Comparison of ENCODE assay signal across 14 cellular contexts in genomic region chr1:8127201-8127641, GRCh38.
DNase-seq lines count a peak whose midpoint lies in the region; FAIRE-seq and TF ChIP-seq lines count a peak whose summit lies in the region.
"Had no signal": no experiment of that assay in that cellular context is flagged by ENCODE, and none has a peak within 500 bp of the region (broad histone marks: within the 10 kb centered on the region; RNA-seq: fewer than 3 reads in every experiment).

No MANE protein-coding gene starts in this region.

- peak overlapping the region in 2 of 4 donors; percentile 38 to 62 for H3K27ac ChIP-seq in tibial nerve

- H3K36me3 Mint-ChIP-seq in mesothelial cell of epicardium: peaks cover 22% of the 10 kb centered on the region
- H3K36me3 Mint-ChIP-seq in activated CD4-positive, alpha-beta memory T cell treated with anti-CD3 and anti-CD28 coated beads for 36 hours: no peaks in the 10 kb centered on the region
- H3K36me3 Mint-ChIP-seq: stimulated activated memory B cell treated with anti-CD40 and anti-IgM and Interleukin-4, amounts not matched to agents 10 μg/mL and 1 μg/mL and 100 μg/mL, for 72 hours had no signal

- TF ChIP-seq CTCF in choroid plexus epithelial cell (conservative IDR thresholded peaks at IDR 0.05; ENCODE audit: low read depth, low read length) (no peak), mesothelial cell of epicardium (IDR thresholded peaks at IDR 0.05; ENCODE audit: unreplicated experiment) (no peak), tibial nerve (IDR thresholded peaks at IDR 0.05) (no peak)

- TF ChIP-seq POLR2A in tibial nerve (IDR thresholded peaks at IDR 0.05): no peak

- H3K9me3 Mint-ChIP-seq in mesothelial cell of epicardium: peaks cover 26% of the 10 kb centered on the region
- H3K9me3 Mint-ChIP-seq in activated CD4-positive, alpha-beta memory T cell treated with anti-CD3 and anti-CD28 coated beads for 36 hours: peaks cover 8% of the 10 kb centered on the region

- peaks cover 0 to 7% (median 4%) of the 10 kb centered on the region in 4 donors for H3K4me1 ChIP-seq in tibial nerve

- H3K4me1 Mint-ChIP-seq in mesothelial cell of epicardium: peaks cover 21% of the 10 kb centered on the region
- H3K4me1 Mint-ChIP-seq in activated CD4-positive, alpha-beta memory T cell treated with anti-CD3 and anti-CD28 coated beads for 36 hours (ENCODE audit: low read depth): no peaks in the 10 kb centered on the region

- no peaks in the 10 kb centered on the region for H3K27me3 ChIP-seq in tibial nerve

- WGBS in tibial nerve, 2 donors: 74 to 75% methylated on average over 3 of the region's 3 CpGs

- H3K4me3 ChIP-seq in choroid plexus epithelial cell (ENCODE audit: low read depth, low read length): no peak overlapping the region
- no peak overlapping the region for H3K4me3 ChIP-seq in tibial nerve

- H3K27me3 Mint-ChIP-seq in mesothelial cell of epicardium (ENCODE audit: low read depth): no peaks in the 10 kb centered on the region
- H3K27me3 Mint-ChIP-seq in activated CD4-positive, alpha-beta memory T cell treated with anti-CD3 and anti-CD28 coated beads for 36 hours: peaks cover 2% of the 10 kb centered on the region

- TF ChIP-seq EP300 in tibial nerve (IDR thresholded peaks at IDR 0.05): peak; percentile 16 to 57

- H3K36me3 ChIP-seq in tibial nerve: no peaks in the 10 kb centered on the region

- intact Hi-C loops in activated CD4-positive, alpha-beta memory T cell treated with anti-CD3 and anti-CD28 coated beads for 36 hours (cut with micrococcal nuclease): no loop called here

- CTCF ChIA-PET in activated CD4-positive, alpha-beta memory T cell treated with anti-CD3 and anti-CD28 coated beads for 36 hours (lab: Charles Lee): interaction anchor here (0.7 kb wide), 1 partner anchor 382 kb away, joined by 3 read pairs; no protein-coding TSS in a partner anchor

- H3K27ac Mint-ChIP-seq in mesothelial cell of epicardium: peak overlapping the region; percentile 74
- H3K27ac Mint-ChIP-seq in activated CD4-positive, alpha-beta memory T cell treated with anti-CD3 and anti-CD28 coated beads for 36 hours: no peak overlapping the region
- H3K27ac Mint-ChIP-seq: activated CD8-positive, alpha-beta T cell treated with anti-CD3 and anti-CD28 coated beads, Interleukin-2, amount 10 ng/mL, durations not matched to agents 7 days and 5 days; stimulated activated memory B cell treated with anti-CD40 and anti-IgM and Interleukin-4, amounts not matched to agents 10 μg/mL and 1 μg/mL and 100 μg/mL, for 72 hours had no signal

- DNase-seq in NOMO-1 (lab: John Stamatoyannopoulos, UW; ENCODE audit: unreplicated experiment in 2 of 2) (peak; percentile 33 to 78), choroid plexus epithelial cell (ENCODE audit: low read depth) (peak; percentile 72), mesothelial cell of epicardium (ENCODE audit: low spot score in 2 of 2, unreplicated experiment in 2 of 2) (no peak), tibial nerve (ENCODE audit: low spot score in 2 of 2) (peak in 1 of 2 donors; percentile 43), GM19239 (ENCODE audit: insufficient read length, low spot score) (no peak), NCI-H82 (lab: John Stamatoyannopoulos, UW) (no peak)
- DNase-seq in activated CD4-positive, alpha-beta memory T cell treated with anti-CD3 and anti-CD28 coated beads for 36 hours: no peak
- DNase-seq: activated CD8-positive, alpha-beta T cell treated with anti-CD3 and anti-CD28 coated beads, Interleukin-2, amount 10 ng/mL, durations not matched to agents 7 days and 5 days; activated naive CD4-positive, alpha-beta T cell; CD8-positive, alpha-beta memory T cell; central memory CD4-positive, alpha-beta T cell had no signal

- POLR2A ChIA-PET in activated CD4-positive, alpha-beta memory T cell treated with anti-CD3 and anti-CD28 coated beads for 36 hours (lab: Charles Lee): no interaction called here

- no peak overlapping the region for H3K4me3 Mint-ChIP-seq in mesothelial cell of epicardium
- H3K4me3 Mint-ChIP-seq in activated CD4-positive, alpha-beta memory T cell treated with anti-CD3 and anti-CD28 coated beads for 36 hours: no peak overlapping the region
- H3K4me3 Mint-ChIP-seq: activated CD8-positive, alpha-beta T cell treated with anti-CD3 and anti-CD28 coated beads, Interleukin-2, amount 10 ng/mL, durations not matched to agents 7 days and 5 days; CD8-positive, alpha-beta memory T cell; stimulated activated memory B cell treated with anti-CD40 and anti-IgM and Interleukin-4, amounts not matched to agents 10 μg/mL and 1 μg/mL and 100 μg/mL, for 72 hours had no signal

- FAIRE-seq in GM19239 (lab: Jason Lieb, UNC): no peak
- FAIRE-seq: G401.6, keratinocyte had no signal

- no peaks in the 10 kb centered on the region for H3K9me3 ChIP-seq in tibial nerve

Comparison
In these comparisons a context has a peak if more than half of its experiments do, and no peak if none do; other contexts are left out.
1. DNase-seq: peak in NOMO-1 (2 of 2) and choroid plexus epithelial cell (single experiment); none in mesothelial cell of epicardium (0 of 2), GM19239 (single experiment), NCI-H82 (single experiment) and activated CD4-positive, alpha-beta memory T cell treated with anti-CD3 and anti-CD28 coated beads for 36 hours (single experiment).